Comparison of ENCODE assay signal across 15 cellular contexts in the genomic region with DNA sequence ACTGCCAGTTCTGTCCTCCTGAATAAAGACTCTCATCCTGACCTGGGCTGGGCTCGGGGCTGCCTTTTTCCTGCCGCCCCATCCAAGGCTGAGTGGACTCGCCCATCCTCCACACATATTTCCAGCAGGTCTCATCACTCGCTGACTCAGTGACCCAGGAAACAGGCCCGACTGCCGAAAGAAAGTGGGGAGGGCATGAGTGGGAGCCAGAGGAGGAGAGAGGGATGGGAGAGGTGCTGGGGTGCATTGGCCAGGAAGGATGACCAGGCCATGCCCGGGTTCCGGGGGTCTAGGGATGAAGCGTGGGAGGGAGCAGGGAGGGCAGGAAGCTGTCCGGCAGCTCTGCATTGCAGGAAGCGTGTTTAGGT.
DNase-seq lines count a peak whose midpoint lies in the region; ATAC-seq, FAIRE-seq and TF ChIP-seq lines count a peak whose summit lies in the region.
"Had no signal": no experiment of that assay in that cellular context is flagged by ENCODE, and none has a peak within 500 bp of the region (broad histone marks: within the 10 kb centered on the region; RNA-seq: fewer than 3 reads in every experiment).

No MANE protein-coding gene starts in this region.

- H3K4me3 Mint-ChIP-seq in activated T-cell treated with anti-CD3 and anti-CD28 coated beads, Interleukin-2, amount 50 U/mL, for 72 hours, result no peak overlapping the region
- no peak overlapping the region for H3K4me3 Mint-ChIP-seq in type B pancreatic cell
- H3K4me3 Mint-ChIP-seq in H9, result no peak overlapping the region

- H3K36me3 Mint-ChIP-seq in activated T-cell treated with anti-CD3 and anti-CD28 coated beads, Interleukin-2, amount 50 U/mL, for 72 hours (ENCODE audit: insufficient read depth in 2 of 2), result no peaks in the 10 kb centered on the region
- peaks cover 3% of the 10 kb centered on the region for H3K36me3 Mint-ChIP-seq in type B pancreatic cell
- H3K36me3 Mint-ChIP-seq in H9 (ENCODE audit: insufficient read depth in 1 of 3, low read depth in 3 of 3), result peaks cover 0 to 3% (median 0%) of the 10 kb centered on the region in 3 experiments; a peak in 1 of 7 replicates

- no peak overlapping the region for H3K27ac ChIP-seq in H9 (ENCODE audit: insufficient read length, low read depth, low read length)
- H3K27ac ChIP-seq: cardiac muscle cell had no signal

- H3K27me3 ChIP-seq in H9 (ENCODE audit: insufficient read depth, low read length), result no peaks in the 10 kb centered on the region
- H3K27me3 ChIP-seq: cardiac muscle cell had no signal

- H3K18ac ChIP-seq in H9 (ENCODE audit: insufficient read length, low read depth, low read length), result no peak overlapping the region

- H2BK5ac ChIP-seq in H9 (ENCODE audit: insufficient read length, low read length), result no peak overlapping the region

- H4K8ac ChIP-seq in H9 (replicated peaks; ENCODE audit: insufficient read length, low read depth, low read length), result no peak overlapping the region

- H3K9me3 ChIP-seq in H9 (ENCODE audit: control insufficient read depth, low read depth, low read length), result no peaks in the 10 kb centered on the region

- H3K4me1 ChIP-seq in H9 (ENCODE audit: insufficient read depth, low read length), result no peaks in the 10 kb centered on the region

- H2AFZ ChIP-seq in H9 (ENCODE audit: low read length), result no peak overlapping the region

- H3K4me3 ChIP-seq in foreskin fibroblast (ENCODE audit: low read depth in 1 of 2, low read length in 2 of 2), result no peak overlapping the region
- H3K4me3 ChIP-seq: cardiac muscle cell, skin epidermis had no signal

- TF ChIP-seq CTCF in foreskin fibroblast (IDR thresholded peaks at IDR 0.05; ENCODE audit: low read depth, low read length) (no peak), type B pancreatic cell (conservative IDR thresholded peaks at IDR 0.05) (no peak), H9 (conservative IDR thresholded peaks at IDR 0.05) (no peak)

- H4K20me1 ChIP-seq in H9 (ENCODE audit: control insufficient read depth, insufficient read depth, insufficient read length), result peaks cover 3% of the 10 kb centered on the region

- H3K27me3 Mint-ChIP-seq in activated T-cell treated with anti-CD3 and anti-CD28 coated beads, Interleukin-2, amount 50 U/mL, for 72 hours (ENCODE audit: low read depth), result peaks cover 7% of the 10 kb centered on the region
- H3K27me3 Mint-ChIP-seq in type B pancreatic cell (peaks cover 18% of the 10 kb centered on the region), H9 (ENCODE audit: low read depth) (peaks cover 16% of the 10 kb centered on the region)

- FAIRE-seq in GM19239 (lab: Jason Lieb, UNC), result no peak

- H3K14ac ChIP-seq in H9 (ENCODE audit: insufficient read depth, low read length), result no peak overlapping the region

- H4K91ac ChIP-seq in H9 (ENCODE audit: insufficient read length, low read depth, low read length), result no peak overlapping the region

- peak; percentile 8 for DNase-seq in activated T-cell treated with anti-CD3 and anti-CD28 coated beads, Interleukin-2, amount 50 U/mL, for 1 hour
- DNase-seq in activated T-cell treated with anti-CD3 and anti-CD28 coated beads, Interleukin-2, amount 50 U/mL, for 72 hours, result no peak
- DNase-seq in SW480 (ENCODE audit: low spot score), result peak; percentile 10
- peak; percentile 82 to 90 for DNase-seq in foreskin fibroblast
- peak; percentile 60 for DNase-seq in type B pancreatic cell (ENCODE audit: extremely low spot score, unreplicated experiment)
- no peak for DNase-seq in activated CD4-positive, CD25-positive, alpha-beta regulatory T cell treated with anti-CD3 and anti-CD28 coated beads, Interleukin-2, amount 50 U/mL, for 72 hours
- no peak for DNase-seq in GM19239 (ENCODE audit: insufficient read length, low spot score)
- DNase-seq in H9, result no peak
- DNase-seq: 8988T, hypothalamus, NCI-H524, SHP77, T-helper 9 cell had no signal

- H3T11ph ChIP-seq in H9 (ENCODE audit: low read length), result no peak overlapping the region

- H3K79me1 ChIP-seq in H9 (ENCODE audit: insufficient read depth, low read depth, low read length, poor library complexity, severe bottlenecking), result no peaks in the 10 kb centered on the region

- no peaks in the 10 kb centered on the region for H3K23me2 ChIP-seq in H9 (ENCODE audit: insufficient read length, low read depth, low read length, poor library complexity, severe bottlenecking)

- no peaks in the 10 kb centered on the region for H3K79me2 ChIP-seq in H9 (ENCODE audit: insufficient read depth, low read length)

- no peak overlapping the region for H3K56ac ChIP-seq in H9 (ENCODE audit: insufficient read length, low read depth, low read length)

- no peak overlapping the region for H2BK20ac ChIP-seq in H9 (ENCODE audit: low read depth, low read length, poor library complexity, severe bottlenecking)

- H3K4me2 ChIP-seq in H9 (ENCODE audit: insufficient read depth, insufficient read length, low read length), result no peak overlapping the region

- no peak overlapping the region for H2BK120ac ChIP-seq in H9 (ENCODE audit: low read depth, low read length, poor library complexity, severe bottlenecking)

- H2AK5ac ChIP-seq in H9 (ENCODE audit: insufficient read length, low read length), result no peak overlapping the region

- ATAC-seq in activated T-cell treated with anti-CD3 and anti-CD28 coated beads, Interleukin-2, amount 50 U/mL, for 72 hours (replicated peaks in 1 of 2), result no peak

- no peak overlapping the region for H2BK15ac ChIP-seq in H9 (ENCODE audit: low read depth, low read length)

- WGBS in H9 (ENCODE audit: extremely low coverage, insufficient read length, low lambda C conversion rate), result no CpG with 5 or more reads among the region's 11 CpGs

- H4K5ac ChIP-seq in H9 (ENCODE audit: insufficient read length, low read depth, low read length), result no peak overlapping the region

- peaks cover 0 to 3% of the 10 kb centered on the region in 2 donors for H3K9me3 Mint-ChIP-seq in activated T-cell treated with anti-CD3 and anti-CD28 coated beads, Interleukin-2, amount 50 U/mL, for 72 hours
- H3K9me3 Mint-ChIP-seq in type B pancreatic cell, result no peaks in the 10 kb centered on the region
- peaks cover 0 to 5% of the 10 kb centered on the region in 2 experiments; a peak in 3 of 5 replicates for H3K9me3 Mint-ChIP-seq in H9

- no peaks in the 10 kb centered on the region for H3K4me1 Mint-ChIP-seq in activated T-cell treated with anti-CD3 and anti-CD28 coated beads, Interleukin-2, amount 50 U/mL, for 72 hours (ENCODE audit: low read depth)
- H3K4me1 Mint-ChIP-seq in type B pancreatic cell (ENCODE audit: unreplicated experiment), result peaks cover 14% of the 10 kb centered on the region
- H3K4me1 Mint-ChIP-seq in H9, result peaks cover 0 to 7% of the 10 kb centered on the region in 2 experiments; a peak in 2 of 4 replicates

- no peak overlapping the region for H2BK12ac ChIP-seq in H9 (ENCODE audit: insufficient read length, low read depth, low read length)

- no peak overlapping the region for H3K4ac ChIP-seq in H9 (ENCODE audit: low read depth, low read length)

- H3K27ac Mint-ChIP-seq in activated T-cell treated with anti-CD3 and anti-CD28 coated beads, Interleukin-2, amount 50 U/mL, for 72 hours, result no peak overlapping the region
- H3K27ac Mint-ChIP-seq in type B pancreatic cell (no peak overlapping the region), H9 (no peak overlapping the region)

- no peak overlapping the region for H3K9ac ChIP-seq in H9 (ENCODE audit: extremely low read depth, insufficient read length, low read length)

- H3K23ac ChIP-seq in H9 (ENCODE audit: insufficient read length, low read depth, low read length), result no peak overlapping the region

Comparison
In these comparisons a context has a peak if more than half of its experiments do, and no peak if none do; other contexts are left out.
1. DNase-seq: peak in activated T-cell treated with anti-CD3 and anti-CD28 coated beads, Interleukin-2, amount 50 U/mL, for 1 hour (single experiment), SW480 (single experiment), foreskin fibroblast (2 of 2) and type B pancreatic cell (single experiment); none in activated T-cell treated with anti-CD3 and anti-CD28 coated beads, Interleukin-2, amount 50 U/mL, for 72 hours (0 of 2), activated CD4-positive, CD25-positive, alpha-beta regulatory T cell treated with anti-CD3 and anti-CD28 coated beads, Interleukin-2, amount 50 U/mL, for 72 hours (single experiment), GM19239 (single experiment) and H9 (single experiment).